ENCODE assay signal across 26 cellular contexts in genomic region chr9:115444941-115445340, GRCh38.
A peak's percentile ranks its signal among the peaks of the same experiment; 100 is the strongest.
DNase-seq lines count a peak whose midpoint lies in the region; ATAC-seq, FAIRE-seq and TF ChIP-seq lines count a peak whose summit lies in the region.
"Had no signal": no experiment of that assay in that cellular context is flagged by ENCODE, and none has a peak within 500 bp of the region (broad histone marks: within the 10 kb centered on the region; RNA-seq: fewer than 3 reads in every experiment).

No MANE protein-coding gene starts in this region.

- H3K4me3 ChIP-seq in BLaER1 treated with 17β-estradiol and CSF1 and Interleukin-3, amounts not matched to agents 10 nM and 100 nM: no peak overlapping the region
- no peak overlapping the region for H3K4me3 ChIP-seq in smooth muscle cell
- H3K4me3 ChIP-seq: adrenal gland, breast epithelium, prostate gland, stomach, transverse colon had no signal

- H2AFZ ChIP-seq in smooth muscle cell (ENCODE audit: low read depth): peak overlapping the region; percentile 4

- TF ChIP-seq CTCF in smooth muscle cell (IDR thresholded peaks at IDR 0.05; ENCODE audit: borderline replicate concordance, insufficient read depth, poor library complexity, severe bottlenecking) (no peak), foreskin keratinocyte (conservative IDR thresholded peaks at IDR 0.05) (no peak)

- H3K36me3 ChIP-seq in BLaER1 treated with 17β-estradiol and CSF1 and Interleukin-3, amounts not matched to agents 10 nM and 100 nM: no peaks in the 10 kb centered on the region
- H3K36me3 ChIP-seq in smooth muscle cell (ENCODE audit: low read depth): no peaks in the 10 kb centered on the region
- H3K36me3 ChIP-seq: adrenal gland, breast epithelium, neutrophil, prostate gland, stomach, transverse colon had no signal

- no peaks in the 10 kb centered on the region for H3K4me1 Mint-ChIP-seq in T-helper 2 cell treated with Interferon-gamma antibody and Interleukin-4, amounts not matched to agents 5 μg/mL and 100 μg/mL, for 36 hours (ENCODE audit: low read depth)
- H3K4me1 Mint-ChIP-seq: activated CD4-positive, alpha-beta memory T cell treated with anti-CD3 and anti-CD28 coated beads, Interleukin-2, amount 10 ng/mL, durations not matched to agents 7 days and 5 days; B cell had no signal

- no peak overlapping the region for H3K27ac Mint-ChIP-seq in T-helper 2 cell treated with Interferon-gamma antibody and Interleukin-4, amounts not matched to agents 5 μg/mL and 100 μg/mL, for 36 hours
- H3K27ac Mint-ChIP-seq: activated CD4-positive, alpha-beta memory T cell treated with anti-CD3 and anti-CD28 coated beads, Interleukin-2, amount 10 ng/mL, durations not matched to agents 7 days and 5 days; B cell; effector memory CD8-positive, alpha-beta T cell had no signal

- no peak overlapping the region for H3K4me3 Mint-ChIP-seq in T-helper 2 cell treated with Interferon-gamma antibody and Interleukin-4, amounts not matched to agents 5 μg/mL and 100 μg/mL, for 36 hours
- H3K4me3 Mint-ChIP-seq: activated CD4-positive, alpha-beta memory T cell treated with anti-CD3 and anti-CD28 coated beads, Interleukin-2, amount 10 ng/mL, durations not matched to agents 7 days and 5 days; B cell; effector memory CD8-positive, alpha-beta T cell had no signal

- peaks cover 0 to 4% (median 0%) of the 10 kb centered on the region in 11 experiments; a peak in 1 of 22 replicates for H3K9me3 ChIP-seq in BLaER1 treated with 17β-estradiol and CSF1 and Interleukin-3, amounts not matched to agents 10 nM and 100 nM (replicated peaks in 1 of 11)
- no peaks in the 10 kb centered on the region for H3K9me3 ChIP-seq in smooth muscle cell (replicated peaks; ENCODE audit: low read depth)
- H3K9me3 ChIP-seq: adrenal gland, breast epithelium, neutrophil, prostate gland, stomach, transverse colon had no signal

- H3K27me3 Mint-ChIP-seq in T-helper 2 cell treated with Interferon-gamma antibody and Interleukin-4, amounts not matched to agents 5 μg/mL and 100 μg/mL, for 36 hours (ENCODE audit: low read depth): no peaks in the 10 kb centered on the region

- no peaks in the 10 kb centered on the region for H3K9me3 Mint-ChIP-seq in T-helper 2 cell treated with Interferon-gamma antibody and Interleukin-4, amounts not matched to agents 5 μg/mL and 100 μg/mL, for 36 hours
- H3K9me3 Mint-ChIP-seq: activated CD4-positive, alpha-beta memory T cell treated with anti-CD3 and anti-CD28 coated beads, Interleukin-2, amount 10 ng/mL, durations not matched to agents 7 days and 5 days; effector memory CD8-positive, alpha-beta T cell had no signal

- no peaks in the 10 kb centered on the region for H3F3A ChIP-seq in smooth muscle cell (ENCODE audit: low read depth)

- no peak for ATAC-seq in foreskin keratinocyte
- ATAC-seq: effector memory CD8-positive, alpha-beta T cell; esophagus mucosa; PC-3 had no signal

- peak overlapping the region in 8 of 11 experiments; percentile 1 to 77 (median 36); a peak in 14 of 22 replicates for H3K4me2 ChIP-seq in BLaER1 treated with 17β-estradiol and CSF1 and Interleukin-3, amounts not matched to agents 10 nM and 100 nM
- H3K4me2 ChIP-seq in smooth muscle cell: peak overlapping the region; percentile 29

- 55% methylated on average over 4 of the region's 4 CpGs for WGBS in smooth muscle cell (ENCODE audit: low lambda C conversion rate)

- no peak overlapping the region for H3K9ac ChIP-seq in BLaER1 treated with 17β-estradiol and CSF1 and Interleukin-3, amounts not matched to agents 10 nM and 100 nM
- no peak overlapping the region for H3K9ac ChIP-seq in smooth muscle cell (ENCODE audit: low read depth)

- no peaks in the 10 kb centered on the region for H3K36me3 Mint-ChIP-seq in T-helper 2 cell treated with Interferon-gamma antibody and Interleukin-4, amounts not matched to agents 5 μg/mL and 100 μg/mL, for 36 hours (ENCODE audit: low read depth)

- peak; percentile 55 for FAIRE-seq in endometrium (lab: Jason Lieb, UNC)
- FAIRE-seq: colon, HTR-8/SVneo had no signal

- H3K27me3 ChIP-seq in BLaER1 treated with 17β-estradiol and CSF1 and Interleukin-3, amounts not matched to agents 10 nM and 100 nM: no peaks in the 10 kb centered on the region
- no peaks in the 10 kb centered on the region for H3K27me3 ChIP-seq in smooth muscle cell (ENCODE audit: low read depth)
- H3K27me3 ChIP-seq in foreskin keratinocyte: no peaks in the 10 kb centered on the region
- H3K27me3 ChIP-seq: adrenal gland, breast epithelium, neutrophil, stomach, transverse colon had no signal

- H3K79me2 ChIP-seq in smooth muscle cell (ENCODE audit: low read depth): no peaks in the 10 kb centered on the region

- DNase-seq in NCI-H128 (lab: John Stamatoyannopoulos, UW; ENCODE audit: unreplicated experiment): peak; percentile 10
- DNase-seq in smooth muscle cell (lab: John Stamatoyannopoulos, UW; ENCODE audit: unreplicated experiment): no peak
- no peak for DNase-seq in T-helper 2 cell treated with Interferon-gamma antibody and Interleukin-4, amounts not matched to agents 5 μg/mL and 100 μg/mL, for 36 hours (ENCODE audit: low spot score)
- no peak for DNase-seq in foreskin keratinocyte
- DNase-seq in dermis blood vessel endothelial cell: no peak
- DNase-seq: activated CD4-positive, alpha-beta memory T cell treated with anti-CD3 and anti-CD28 coated beads, Interleukin-2, amount 10 ng/mL, durations not matched to agents 7 days and 5 days; adrenal gland; DND-41; effector memory CD8-positive, alpha-beta T cell; glutamatergic neuron; KG1; NCI-H1694 treated with DMSO at 0.1 percent for 48 hours; PC-3; Right ventricle myocardium superior; stomach; T1000; transverse colon had no signal

- peaks cover 0 to 18% (median 12%) of the 10 kb centered on the region in 10 experiments; a peak in 12 of 20 replicates for H3K4me1 ChIP-seq in BLaER1 treated with 17β-estradiol and CSF1 and Interleukin-3, amounts not matched to agents 10 nM and 100 nM
- H3K4me1 ChIP-seq in smooth muscle cell (ENCODE audit: low read depth) (no peaks in the 10 kb centered on the region), foreskin keratinocyte (no peaks in the 10 kb centered on the region)
- H3K4me1 ChIP-seq: adrenal gland, breast epithelium had no signal

- H3K27ac ChIP-seq in BLaER1 treated with 17β-estradiol and CSF1 and Interleukin-3, amounts not matched to agents 10 nM and 100 nM: no peak overlapping the region
- no peak overlapping the region for H3K27ac ChIP-seq in smooth muscle cell (ENCODE audit: low read depth)
- H3K27ac ChIP-seq in foreskin keratinocyte: no peak overlapping the region
- H3K27ac ChIP-seq: adrenal gland, breast epithelium, neutrophil, prostate gland, transverse colon had no signal

- H4K20me1 ChIP-seq in BLaER1 treated with 17β-estradiol and CSF1 and Interleukin-3, amounts not matched to agents 10 nM and 100 nM: no peaks in the 10 kb centered on the region
- H4K20me1 ChIP-seq in smooth muscle cell (ENCODE audit: low read depth): no peaks in the 10 kb centered on the region
